Comparison of ENCODE assay signal across 1 cellular context in the genomic region with DNA sequence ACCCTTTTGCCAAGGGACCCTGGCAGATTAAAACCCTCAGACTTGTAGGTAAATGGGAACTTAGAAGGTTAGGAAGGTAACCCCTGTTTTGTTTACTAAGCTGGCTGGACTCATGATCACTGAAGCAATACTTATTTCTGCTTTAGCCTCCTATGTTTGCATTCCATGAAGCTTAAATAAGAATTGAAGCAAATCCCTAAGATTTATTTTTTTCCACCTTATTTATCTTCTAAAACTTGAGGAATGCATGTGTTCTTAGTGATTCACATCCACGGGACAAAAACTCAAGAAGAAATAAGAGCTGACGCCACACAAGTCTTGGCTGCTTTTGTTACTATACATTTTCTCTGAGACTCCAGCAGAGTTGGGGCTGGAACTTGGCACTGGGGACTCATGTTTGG.
TF ChIP-seq lines count a peak whose summit lies in the region.

No MANE protein-coding gene starts in this region.

TF ChIP-seq in HepG2, 621 proteins besides CTCF, POLR2A, EP300 and RAD21:
- TF ChIP-seq SP5 (CRISPR knock-in tag; IDR thresholded peaks at IDR 0.05; ENCODE audit: borderline replicate concordance, low read depth) (no peak), ZNF562 (CRISPR knock-in tag; IDR thresholded peaks at IDR 0.05; ENCODE audit: borderline replicate concordance) (no peak), ZNF232 (CRISPR knock-in tag; IDR thresholded peaks at IDR 0.05; ENCODE audit: borderline replicate concordance) (no peak), HNF4G (IDR thresholded peaks at IDR 0.05; ENCODE audit: borderline replicate concordance, low read depth, low read length) (no peak), HNF4G (CRISPR knock-in tag; IDR thresholded peaks at IDR 0.05; ENCODE audit: borderline replicate concordance, low read depth) (no peak)
- TF ChIP-seq, protein P1, sequence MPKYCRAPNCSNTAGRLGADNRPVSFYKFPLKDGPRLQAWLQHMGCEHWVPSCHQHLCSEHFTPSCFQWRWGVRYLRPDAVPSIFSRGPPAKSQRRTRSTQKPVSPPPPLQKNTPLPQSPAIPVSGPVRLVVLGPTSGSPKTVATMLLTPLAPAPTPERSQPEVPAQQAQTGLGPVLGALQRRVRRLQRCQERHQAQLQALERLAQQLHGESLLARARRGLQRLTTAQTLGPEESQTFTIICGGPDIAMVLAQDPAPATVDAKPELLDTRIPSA (CRISPR knock-in tag; IDR thresholded peaks at IDR 0.05; ENCODE audit: borderline replicate concordance), result no peak
